Comparison of ENCODE assay signal across 13 cellular contexts in genomic region chr17:17765921-17766320, GRCh38.
DNase-seq lines count a peak whose midpoint lies in the region; ATAC-seq and TF ChIP-seq lines count a peak whose summit lies in the region.
"Had no signal": no experiment of that assay in that cellular context is flagged by ENCODE, and none has a peak within 500 bp of the region (broad histone marks: within the 10 kb centered on the region; RNA-seq: fewer than 3 reads in every experiment).

No MANE protein-coding gene starts in this region.

- H3K36me3 ChIP-seq in SU-DHL-6 (ENCODE audit: low read length) = no peaks in the 10 kb centered on the region
- H3K36me3 ChIP-seq in spleen = peaks cover 0 to 10% (median 0%) of the 10 kb centered on the region in 6 donors
- H3K36me3 ChIP-seq in H7 (replicated peaks; ENCODE audit: control insufficient read depth, insufficient read depth, low read length) = no peaks in the 10 kb centered on the region

- DNase-seq in glutamatergic neuron (no peak), spleen (no peak), H7 (no peak)
- no peak for DNase-seq in stimulated activated naive CD4-positive, alpha-beta T cell treated with Interleukin-2 at 50 U/mL for 16 hours (lab: John Stamatoyannopoulos, UW)
- DNase-seq in activated T-cell treated with anti-CD3 and anti-CD28 coated beads, Interleukin-2, amount 50 U/mL, for 48 hours = no peak
- DNase-seq: activated CD4-positive, alpha-beta T cell treated with anti-CD3 and anti-CD28 coated beads, Interleukin-2, amount 10 ng/mL, durations not matched to agents 7 days and 5 days; activated effector memory CD4-positive, alpha-beta T cell treated with Interleukin-2 at 50 U/mL for 16 hours; NCI-H2107; stimulated activated CD4-positive, alpha-beta T cell treated with anti-CD3 and anti-CD28 coated beads, Interleukin-4, amount 100 ng/mL, for 4 hours had no signal

- 60 to 100% (median 81%) methylated on average over 1 to 5 of the region's 5 CpGs for WGBS in spleen, 5 donors

- no peaks in the 10 kb centered on the region for H3K9me2 ChIP-seq in SU-DHL-6 (replicated peaks; ENCODE audit: insufficient read depth, low read length)

- H3K27me3 ChIP-seq in SU-DHL-6 (ENCODE audit: low read length) = no peaks in the 10 kb centered on the region
- H3K27me3 ChIP-seq in spleen (replicated peaks in 1 of 7) = no peaks in the 10 kb centered on the region
- no peaks in the 10 kb centered on the region for H3K27me3 ChIP-seq in H7 (ENCODE audit: control insufficient read depth, insufficient read depth, low read length)

- H3K27ac ChIP-seq in SU-DHL-6 (ENCODE audit: low read depth, low read length) (peak overlapping the region; percentile 48), spleen (peak overlapping the region in 5 of 8 donors; percentile 34 to 68 (median 59))

- peaks cover 62% of the 10 kb centered on the region for H3K4me1 Mint-ChIP-seq in glutamatergic neuron (ENCODE audit: low read depth, unreplicated experiment)

- TF ChIP-seq CTCF in SU-DHL-6 (IDR thresholded peaks at IDR 0.05; ENCODE audit: insufficient read depth, low read length, poor library complexity, severe bottlenecking) (no peak), glutamatergic neuron (IDR thresholded peaks at IDR 0.05; ENCODE audit: partially characterized antibody, unreplicated experiment) (no peak), spleen (IDR thresholded peaks at IDR 0.05 in 8 of 11, conservative IDR thresholded peaks at IDR 0.05 in 3 of 11) (no peak)

- H3K9me3 ChIP-seq in SU-DHL-6 (ENCODE audit: insufficient read depth, low read length) = no peaks in the 10 kb centered on the region
- no peaks in the 10 kb centered on the region for H3K9me3 ChIP-seq in spleen

- H3K4me2 ChIP-seq in SU-DHL-6 (ENCODE audit: low read depth, low read length, poor library complexity, severe bottlenecking) = peak overlapping the region; percentile 44

- ATAC-seq in GM21786 (IDR thresholded peaks at IDR 0.05; ENCODE audit: unreplicated experiment) (peak; percentile 10), HG03571 (IDR thresholded peaks at IDR 0.05; ENCODE audit: unreplicated experiment) (no peak)

- H3K4me1 ChIP-seq in spleen = peaks cover 11 to 100% (median 72%) of the 10 kb centered on the region in 6 donors

- peaks cover 14% of the 10 kb centered on the region for H3K9me3 Mint-ChIP-seq in glutamatergic neuron (ENCODE audit: unreplicated experiment)
- H3K9me3 Mint-ChIP-seq: activated CD4-positive, alpha-beta T cell treated with anti-CD3 and anti-CD28 coated beads, Interleukin-2, amount 10 ng/mL, durations not matched to agents 7 days and 5 days had no signal

- peaks cover 32% of the 10 kb centered on the region for H3K27me3 Mint-ChIP-seq in glutamatergic neuron (ENCODE audit: unreplicated experiment)
- H3K27me3 Mint-ChIP-seq: activated CD4-positive, alpha-beta T cell treated with anti-CD3 and anti-CD28 coated beads, Interleukin-2, amount 10 ng/mL, durations not matched to agents 7 days and 5 days; CD4-positive, alpha-beta memory T cell had no signal

- peak overlapping the region; percentile 46; the same call in 1 of the 2 replicates for H3K9ac ChIP-seq in SU-DHL-6 (ENCODE audit: low read length)

- TF ChIP-seq POLR2A in spleen (IDR thresholded peaks at IDR 0.05) = no peak

- H3F3A ChIP-seq in SU-DHL-6 (ENCODE audit: insufficient read depth) = no peaks in the 10 kb centered on the region

- no peaks in the 10 kb centered on the region for H4K20me1 ChIP-seq in SU-DHL-6 (ENCODE audit: low read depth, low read length)

- H3K4me3 ChIP-seq in SU-DHL-6 (ENCODE audit: insufficient read depth, low read length, poor library complexity, severe bottlenecking) (no peak overlapping the region), spleen (no peak overlapping the region), H7 (ENCODE audit: insufficient read depth, low read depth, low read length) (no peak overlapping the region)

- intact Hi-C loops in spleen (cut with DNase I; ENCODE audit: low total_unique reads) = no loop called here

- H3K36me3 Mint-ChIP-seq in glutamatergic neuron (ENCODE audit: unreplicated experiment) = no peaks in the 10 kb centered on the region

- H3K27ac Mint-ChIP-seq in glutamatergic neuron (ENCODE audit: unreplicated experiment) = peak overlapping the region; percentile 87

- H3K79me2 ChIP-seq in SU-DHL-6 (ENCODE audit: insufficient read depth, low read length) = no peaks in the 10 kb centered on the region

- H2AFZ ChIP-seq in SU-DHL-6 (ENCODE audit: low read depth, low read length, severe bottlenecking) = peak overlapping the region; percentile 60

- H3K4me3 Mint-ChIP-seq in glutamatergic neuron (ENCODE audit: unreplicated experiment) = no peak overlapping the region
- H3K4me3 Mint-ChIP-seq: activated CD4-positive, alpha-beta T cell treated with anti-CD3 and anti-CD28 coated beads, Interleukin-2, amount 10 ng/mL, durations not matched to agents 7 days and 5 days; CD4-positive, alpha-beta memory T cell had no signal
